ENCODE assay signal across 8 cellular contexts in genomic region chr3:152270944-152271343, GRCh38. TPM values are rescaled to one million over a fixed set of nuclear protein-coding genes. Genes with fewer than 3 reads are reported as not detected.
DNase-seq lines count a peak whose midpoint lies in the region; ATAC-seq and TF ChIP-seq lines count a peak whose summit lies in the region.

No MANE protein-coding gene starts in this region.

- intact Hi-C loops in CD4-positive, alpha-beta memory T cell (cut with micrococcal nuclease), result loop anchor here (1.0 to 10.0 kb wide), 4 partner anchors 7 to 196 kb away; no protein-coding TSS in a partner anchor

- H3K9me3 ChIP-seq in CD4-positive, alpha-beta memory T cell (ENCODE audit: control insufficient read depth in 1 of 2, low read length in 2 of 2), result no peaks in the 10 kb centered on the region
- H3K9me3 ChIP-seq in OCI-LY3 (ENCODE audit: insufficient read depth, low read length) (no peaks in the 10 kb centered on the region), osteoblast (ENCODE audit: low read depth, low read length) (no peaks in the 10 kb centered on the region)

- H3K4me3 ChIP-seq in CD4-positive, alpha-beta memory T cell (ENCODE audit: low read length in 2 of 2), result peak overlapping the region; percentile 87 to 90
- H3K4me3 ChIP-seq in OCI-LY3 (ENCODE audit: low read length) (peak overlapping the region; percentile 92), osteoblast (ENCODE audit: insufficient read depth, low read length) (peak overlapping the region; percentile 91)

- H3K36me3 Mint-ChIP-seq in CD4-positive, alpha-beta memory T cell, result peaks cover 10 to 42% of the 10 kb centered on the region in 2 donors
- H3K36me3 Mint-ChIP-seq in endothelial cell (ENCODE audit: low read depth, unreplicated experiment), result no peaks in the 10 kb centered on the region

- peaks cover 58% of the 10 kb centered on the region for H4K20me1 ChIP-seq in OCI-LY3 (ENCODE audit: insufficient read depth, low read length)
- peaks cover 18% of the 10 kb centered on the region for H4K20me1 ChIP-seq in osteoblast (ENCODE audit: insufficient read depth, low read length)

- no peaks in the 10 kb centered on the region for H3K27me3 Mint-ChIP-seq in CD4-positive, alpha-beta memory T cell
- H3K27me3 Mint-ChIP-seq in endothelial cell (ENCODE audit: unreplicated experiment), result peaks cover 2% of the 10 kb centered on the region

- H3K9ac ChIP-seq in OCI-LY3 (ENCODE audit: low read length), result peak overlapping the region; percentile 95

- no peaks in the 10 kb centered on the region for H3K27me3 ChIP-seq in CD4-positive, alpha-beta memory T cell (ENCODE audit: insufficient read depth, low read length)
- H3K27me3 ChIP-seq in OCI-LY3 (ENCODE audit: low read depth, low read length) (no peaks in the 10 kb centered on the region), osteoblast (ENCODE audit: insufficient read depth, low read length) (no peaks in the 10 kb centered on the region)

- H2AFZ ChIP-seq in OCI-LY3 (ENCODE audit: low read depth, low read length), result no peak overlapping the region
- H2AFZ ChIP-seq in osteoblast (ENCODE audit: low read length), result no peak overlapping the region

- H3K9me3 Mint-ChIP-seq in CD4-positive, alpha-beta memory T cell, result peaks cover 0 to 2% (median 0%) of the 10 kb centered on the region in 8 donors
- H3K9me3 Mint-ChIP-seq in endothelial cell (ENCODE audit: unreplicated experiment), result no peaks in the 10 kb centered on the region

- peak overlapping the region; percentile 90 to 100 (median 97) for H3K4me3 Mint-ChIP-seq in CD4-positive, alpha-beta memory T cell
- H3K4me3 Mint-ChIP-seq in endothelial cell (ENCODE audit: unreplicated experiment), result peak overlapping the region; percentile 99

- H3K27ac Mint-ChIP-seq in CD4-positive, alpha-beta memory T cell, result peak overlapping the region; percentile 80 to 100 (median 97)
- no peak overlapping the region for H3K27ac Mint-ChIP-seq in endothelial cell (ENCODE audit: unreplicated experiment)

- H3K79me2 ChIP-seq in OCI-LY3 (ENCODE audit: low read length) (peaks cover 71% of the 10 kb centered on the region), osteoblast (ENCODE audit: insufficient read depth, low read length) (peaks cover 91% of the 10 kb centered on the region)

- CTCF ChIA-PET in CD4-positive, alpha-beta memory T cell (lab: Charles Lee; ENCODE audit: partially characterized antibody), result interaction anchor here (1.0 to 4.3 kb wide), 2 partner anchors 10 to 27 kb away, joined by 5 to 46 read pairs; no protein-coding TSS in a partner anchor

- POLR2A ChIA-PET in CD4-positive, alpha-beta memory T cell (lab: Charles Lee; ENCODE audit: partially characterized antibody), result interaction anchor here (0.7 to 15.9 kb wide), 17 partner anchors 12 to 122 kb away, joined by 3 to 414 read pairs (median 20); no protein-coding TSS in a partner anchor

- no peaks in the 10 kb centered on the region for H3K36me3 ChIP-seq in CD4-positive, alpha-beta memory T cell (ENCODE audit: insufficient read depth, low read length)
- peaks cover 31% of the 10 kb centered on the region for H3K36me3 ChIP-seq in OCI-LY3 (replicated peaks; ENCODE audit: low read depth, low read length)
- H3K36me3 ChIP-seq in osteoblast (ENCODE audit: insufficient read depth, low read length), result peaks cover 3% of the 10 kb centered on the region

- H3K4me1 Mint-ChIP-seq in CD4-positive, alpha-beta memory T cell, result peaks cover 43 to 78% (median 55%) of the 10 kb centered on the region in 4 donors
- peaks cover 36% of the 10 kb centered on the region for H3K4me1 Mint-ChIP-seq in endothelial cell (ENCODE audit: unreplicated experiment)

- H3K4me2 ChIP-seq in OCI-LY3 (ENCODE audit: low read length) (peak overlapping the region; percentile 91), osteoblast (ENCODE audit: insufficient read depth, low read length) (peak overlapping the region; percentile 89)

- DNase-seq in CD4-positive, alpha-beta memory T cell, result no peak
- DNase-seq in endothelial cell (ENCODE audit: low spot score), result no peak
- DNase-seq in osteoblast (ENCODE audit: insufficient read length, low spot score, missing footprints), result no peak
- DNase-seq in NCI-H774 (lab: John Stamatoyannopoulos, UW), result no peak
- DNase-seq in NCI-H1436 (lab: John Stamatoyannopoulos, UW), result no peak
- no peak for DNase-seq in middle frontal gyrus (ENCODE audit: extremely low spot score, low spot score)

- no peak for TF ChIP-seq CTCF in OCI-LY3 (IDR thresholded peaks at IDR 0.05; ENCODE audit: low read depth, low read length)
- no peak for TF ChIP-seq CTCF in endothelial cell (IDR thresholded peaks at IDR 0.05; ENCODE audit: unreplicated experiment)
- no peak for TF ChIP-seq CTCF in osteoblast (IDR thresholded peaks at IDR 0.05; ENCODE audit: extremely low read depth, low read depth, low read length)

- ATAC-seq in GM18909 (IDR thresholded peaks at IDR 0.05; ENCODE audit: poor library complexity, unreplicated experiment), result no peak

- H3K4me1 ChIP-seq in CD4-positive, alpha-beta memory T cell (ENCODE audit: insufficient read depth, low read length), result peaks cover 60% of the 10 kb centered on the region
- H3K4me1 ChIP-seq in OCI-LY3 (ENCODE audit: low read length) (peaks cover 40% of the 10 kb centered on the region), osteoblast (ENCODE audit: insufficient read depth, low read length) (peaks cover 47% of the 10 kb centered on the region)

- H3K27ac ChIP-seq in CD4-positive, alpha-beta memory T cell (ENCODE audit: low read depth, low read length), result peak overlapping the region; percentile 91
- H3K27ac ChIP-seq in OCI-LY3 (ENCODE audit: low read length), result 0 out of 2 replicates have a peak overlapping the region, but pooled peaks have one; percentile 95
- H3K27ac ChIP-seq in osteoblast (ENCODE audit: low read depth, low read length), result peak overlapping the region; percentile 92

RNA-seq across cellular contexts. Expression of gene MBNL1, which starts 2.2 kb away (rescaled TPM):
- 100 to 1,000 TPM; 420 to 430 TPM for total RNA-seq in CD4-positive, alpha-beta memory T cell
- 100 to 1,000 TPM; 289 to 302 TPM for polyA plus RNA-seq in CD4-positive, alpha-beta memory T cell
- total RNA-seq in endothelial cell (ENCODE audit: unreplicated experiment) (54.1 TPM), osteoblast (483 and 545 TPM in 2 replicates)
